ENCODE assay signal across 1 cellular context in genomic region chr16:2520097-2520783, GRCh38.
TF ChIP-seq lines count a peak whose summit lies in the region.

A gene with protein sequence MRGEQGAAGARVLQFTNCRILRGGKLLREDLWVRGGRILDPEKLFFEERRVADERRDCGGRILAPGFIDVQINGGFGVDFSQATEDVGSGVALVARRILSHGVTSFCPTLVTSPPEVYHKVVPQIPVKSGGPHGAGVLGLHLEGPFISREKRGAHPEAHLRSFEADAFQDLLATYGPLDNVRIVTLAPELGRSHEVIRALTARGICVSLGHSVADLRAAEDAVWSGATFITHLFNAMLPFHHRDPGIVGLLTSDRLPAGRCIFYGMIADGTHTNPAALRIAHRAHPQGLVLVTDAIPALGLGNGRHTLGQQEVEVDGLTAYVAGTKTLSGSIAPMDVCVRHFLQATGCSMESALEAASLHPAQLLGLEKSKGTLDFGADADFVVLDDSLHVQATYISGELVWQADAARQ (plus strand): TSS chr16:2520371. CDS start chr16:2520459, 88 bp downstream.

TF ChIP-seq in HepG2, 621 proteins besides CTCF, POLR2A, EP300 and RAD21 (continued from another document and continues in another):
- TF ChIP-seq, protein P1, sequence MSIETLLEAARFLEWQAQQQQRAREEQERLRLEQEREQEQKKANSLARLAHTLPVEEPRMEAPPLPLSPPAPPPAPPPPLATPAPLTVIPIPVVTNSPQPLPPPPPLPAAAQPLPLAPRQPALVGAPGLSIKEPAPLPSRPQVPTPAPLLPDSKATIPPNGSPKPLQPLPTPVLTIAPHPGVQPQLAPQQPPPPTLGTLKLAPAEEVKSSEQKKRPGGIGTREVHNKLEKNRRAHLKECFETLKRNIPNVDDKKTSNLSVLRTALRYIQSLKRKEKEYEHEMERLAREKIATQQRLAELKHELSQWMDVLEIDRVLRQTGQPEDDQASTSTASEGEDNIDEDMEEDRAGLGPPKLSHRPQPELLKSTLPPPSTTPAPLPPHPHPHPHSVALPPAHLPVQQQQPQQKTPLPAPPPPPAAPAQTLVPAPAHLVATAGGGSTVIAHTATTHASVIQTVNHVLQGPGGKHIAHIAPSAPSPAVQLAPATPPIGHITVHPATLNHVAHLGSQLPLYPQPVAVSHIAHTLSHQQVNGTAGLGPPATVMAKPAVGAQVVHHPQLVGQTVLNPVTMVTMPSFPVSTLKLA (IDR thresholded peaks at IDR 0.05) = peak; percentile 94
- peak; percentile 59 for TF ChIP-seq YEATS2 (CRISPR knock-in tag; IDR thresholded peaks at IDR 0.05; ENCODE audit: borderline replicate concordance)
- TF ChIP-seq SRSF4 (IDR thresholded peaks at IDR 0.05; ENCODE audit: low read depth, low read length, poor library complexity, severe bottlenecking) = no peak
- TF ChIP-seq, protein P2, sequence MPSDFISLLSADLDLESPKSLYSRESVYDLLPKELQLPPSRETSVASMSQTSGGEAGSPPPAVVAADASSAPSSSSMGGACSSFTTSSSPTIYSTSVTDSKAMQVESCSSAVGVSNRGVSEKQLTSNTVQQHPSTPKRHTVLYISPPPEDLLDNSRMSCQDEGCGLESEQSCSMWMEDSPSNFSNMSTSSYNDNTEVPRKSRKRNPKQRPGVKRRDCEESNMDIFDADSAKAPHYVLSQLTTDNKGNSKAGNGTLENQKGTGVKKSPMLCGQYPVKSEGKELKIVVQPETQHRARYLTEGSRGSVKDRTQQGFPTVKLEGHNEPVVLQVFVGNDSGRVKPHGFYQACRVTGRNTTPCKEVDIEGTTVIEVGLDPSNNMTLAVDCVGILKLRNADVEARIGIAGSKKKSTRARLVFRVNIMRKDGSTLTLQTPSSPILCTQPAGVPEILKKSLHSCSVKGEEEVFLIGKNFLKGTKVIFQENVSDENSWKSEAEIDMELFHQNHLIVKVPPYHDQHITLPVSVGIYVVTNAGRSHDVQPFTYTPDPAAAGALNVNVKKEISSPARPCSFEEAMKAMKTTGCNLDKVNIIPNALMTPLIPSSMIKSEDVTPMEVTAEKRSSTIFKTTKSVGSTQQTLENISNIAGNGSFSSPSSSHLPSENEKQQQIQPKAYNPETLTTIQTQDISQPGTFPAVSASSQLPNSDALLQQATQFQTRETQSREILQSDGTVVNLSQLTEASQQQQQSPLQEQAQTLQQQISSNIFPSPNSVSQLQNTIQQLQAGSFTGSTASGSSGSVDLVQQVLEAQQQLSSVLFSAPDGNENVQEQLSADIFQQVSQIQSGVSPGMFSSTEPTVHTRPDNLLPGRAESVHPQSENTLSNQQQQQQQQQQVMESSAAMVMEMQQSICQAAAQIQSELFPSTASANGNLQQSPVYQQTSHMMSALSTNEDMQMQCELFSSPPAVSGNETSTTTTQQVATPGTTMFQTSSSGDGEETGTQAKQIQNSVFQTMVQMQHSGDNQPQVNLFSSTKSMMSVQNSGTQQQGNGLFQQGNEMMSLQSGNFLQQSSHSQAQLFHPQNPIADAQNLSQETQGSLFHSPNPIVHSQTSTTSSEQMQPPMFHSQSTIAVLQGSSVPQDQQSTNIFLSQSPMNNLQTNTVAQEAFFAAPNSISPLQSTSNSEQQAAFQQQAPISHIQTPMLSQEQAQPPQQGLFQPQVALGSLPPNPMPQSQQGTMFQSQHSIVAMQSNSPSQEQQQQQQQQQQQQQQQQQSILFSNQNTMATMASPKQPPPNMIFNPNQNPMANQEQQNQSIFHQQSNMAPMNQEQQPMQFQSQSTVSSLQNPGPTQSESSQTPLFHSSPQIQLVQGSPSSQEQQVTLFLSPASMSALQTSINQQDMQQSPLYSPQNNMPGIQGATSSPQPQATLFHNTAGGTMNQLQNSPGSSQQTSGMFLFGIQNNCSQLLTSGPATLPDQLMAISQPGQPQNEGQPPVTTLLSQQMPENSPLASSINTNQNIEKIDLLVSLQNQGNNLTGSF (CRISPR knock-in tag; IDR thresholded peaks at IDR 0.05) = 0 out of 2 replicates have a peak, but pooled peaks have one; percentile 55
- peak; percentile 46; the same call in 1 of the 2 replicates for TF ChIP-seq MXD3 (CRISPR knock-in tag; IDR thresholded peaks at IDR 0.05)
- no peak for TF ChIP-seq ZNF501 (CRISPR knock-in tag; IDR thresholded peaks at IDR 0.05)
- peak; percentile 23 for TF ChIP-seq HNRNPK (IDR thresholded peaks at IDR 0.05; ENCODE audit: low read depth, low read length, poor library complexity, severe bottlenecking)
- no peak for TF ChIP-seq SRY (CRISPR knock-in tag; IDR thresholded peaks at IDR 0.05)
- TF ChIP-seq, protein P3, sequence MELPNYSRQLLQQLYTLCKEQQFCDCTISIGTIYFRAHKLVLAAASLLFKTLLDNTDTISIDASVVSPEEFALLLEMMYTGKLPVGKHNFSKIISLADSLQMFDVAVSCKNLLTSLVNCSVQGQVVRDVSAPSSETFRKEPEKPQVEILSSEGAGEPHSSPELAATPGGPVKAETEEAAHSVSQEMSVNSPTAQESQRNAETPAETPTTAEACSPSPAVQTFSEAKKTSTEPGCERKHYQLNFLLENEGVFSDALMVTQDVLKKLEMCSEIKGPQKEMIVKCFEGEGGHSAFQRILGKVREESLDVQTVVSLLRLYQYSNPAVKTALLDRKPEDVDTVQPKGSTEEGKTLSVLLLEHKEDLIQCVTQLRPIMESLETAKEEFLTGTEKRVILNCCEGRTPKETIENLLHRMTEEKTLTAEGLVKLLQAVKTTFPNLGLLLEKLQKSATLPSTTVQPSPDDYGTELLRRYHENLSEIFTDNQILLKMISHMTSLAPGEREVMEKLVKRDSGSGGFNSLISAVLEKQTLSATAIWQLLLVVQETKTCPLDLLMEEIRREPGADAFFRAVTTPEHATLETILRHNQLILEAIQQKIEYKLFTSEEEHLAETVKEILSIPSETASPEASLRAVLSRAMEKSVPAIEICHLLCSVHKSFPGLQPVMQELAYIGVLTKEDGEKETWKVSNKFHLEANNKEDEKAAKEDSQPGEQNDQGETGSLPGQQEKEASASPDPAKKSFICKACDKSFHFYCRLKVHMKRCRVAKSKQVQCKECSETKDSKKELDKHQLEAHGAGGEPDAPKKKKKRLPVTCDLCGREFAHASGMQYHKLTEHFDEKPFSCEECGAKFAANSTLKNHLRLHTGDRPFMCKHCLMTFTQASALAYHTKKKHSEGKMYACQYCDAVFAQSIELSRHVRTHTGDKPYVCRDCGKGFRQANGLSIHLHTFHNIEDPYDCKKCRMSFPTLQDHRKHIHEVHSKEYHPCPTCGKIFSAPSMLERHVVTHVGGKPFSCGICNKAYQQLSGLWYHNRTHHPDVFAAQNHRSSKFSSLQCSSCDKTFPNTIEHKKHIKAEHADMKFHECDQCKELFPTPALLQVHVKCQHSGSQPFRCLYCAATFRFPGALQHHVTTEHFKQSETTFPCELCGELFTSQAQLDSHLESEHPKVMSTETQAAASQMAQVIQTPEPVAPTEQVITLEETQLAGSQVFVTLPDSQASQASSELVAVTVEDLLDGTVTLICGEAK (IDR thresholded peaks at IDR 0.05) = 0 out of 2 replicates have a peak, but pooled peaks have one; percentile 18
- TF ChIP-seq, protein P3 (CRISPR knock-in tag; IDR thresholded peaks at IDR 0.05) = peak; percentile 94
- TF ChIP-seq MXI1 (IDR thresholded peaks at IDR 0.05; ENCODE audit: borderline replicate concordance, low read depth, low read length) = peak; percentile 71; the same call in 2 of the 3 replicates
- peak; percentile 44; the same call in 1 of the 2 replicates for TF ChIP-seq KDM5A (IDR thresholded peaks at IDR 0.05; ENCODE audit: borderline replicate concordance, low read length)
- peak; percentile 76; the same call in 1 of the 2 replicates for TF ChIP-seq ZNF792 (CRISPR knock-in tag; IDR thresholded peaks at IDR 0.05)
- peak; percentile 77; the same call in 1 of the 2 replicates for TF ChIP-seq NFIC (IDR thresholded peaks at IDR 0.05; ENCODE audit: low read length)
- TF ChIP-seq RXRA (CRISPR knock-in tag; IDR thresholded peaks at IDR 0.05) = 0 out of 2 replicates have a peak, but pooled peaks have one; percentile 6
- TF ChIP-seq MEIS2 (CRISPR knock-in tag; IDR thresholded peaks at IDR 0.05) = peak; percentile 45; the same call in 1 of the 2 replicates
- TF ChIP-seq ATF3 (CRISPR knock-in tag; IDR thresholded peaks at IDR 0.05) = peak; percentile 14; the same call in 1 of the 2 replicates
- no peak for TF ChIP-seq ZNF724P (CRISPR knock-in tag; IDR thresholded peaks at IDR 0.05; ENCODE audit: borderline replicate concordance)
- peak; percentile 75 for TF ChIP-seq ZBTB14 (CRISPR knock-in tag; IDR thresholded peaks at IDR 0.05)
- TF ChIP-seq ZSCAN20 (CRISPR knock-in tag; IDR thresholded peaks at IDR 0.05; ENCODE audit: borderline replicate concordance) = peak; percentile 12; the same call in 1 of the 2 replicates
- peak; percentile 79 for TF ChIP-seq PHF20 (CRISPR knock-in tag; IDR thresholded peaks at IDR 0.05)
- peak; percentile 59; the same call in 1 of the 2 replicates for TF ChIP-seq POGK (CRISPR knock-in tag; conservative IDR thresholded peaks at IDR 0.05)
- TF ChIP-seq MYC (CRISPR knock-in tag; IDR thresholded peaks at IDR 0.05; ENCODE audit: borderline replicate concordance) = peak; percentile 53; the same call in 1 of the 2 replicates
- TF ChIP-seq NKX3-1 (CRISPR knock-in tag; IDR thresholded peaks at IDR 0.05) = 0 out of 2 replicates have a peak, but pooled peaks have one; percentile 23
- peak; percentile 22; the same call in 1 of the 2 replicates for TF ChIP-seq RFXAP (CRISPR knock-in tag; IDR thresholded peaks at IDR 0.05; ENCODE audit: borderline replicate concordance)
- peak; percentile 65; the same call in 1 of the 2 replicates for TF ChIP-seq ZIK1 (CRISPR knock-in tag; IDR thresholded peaks at IDR 0.05; ENCODE audit: borderline replicate concordance, low read depth)
- no peak for TF ChIP-seq ZNF569 (CRISPR knock-in tag; IDR thresholded peaks at IDR 0.05; ENCODE audit: borderline replicate concordance)
- TF ChIP-seq, protein P4, sequence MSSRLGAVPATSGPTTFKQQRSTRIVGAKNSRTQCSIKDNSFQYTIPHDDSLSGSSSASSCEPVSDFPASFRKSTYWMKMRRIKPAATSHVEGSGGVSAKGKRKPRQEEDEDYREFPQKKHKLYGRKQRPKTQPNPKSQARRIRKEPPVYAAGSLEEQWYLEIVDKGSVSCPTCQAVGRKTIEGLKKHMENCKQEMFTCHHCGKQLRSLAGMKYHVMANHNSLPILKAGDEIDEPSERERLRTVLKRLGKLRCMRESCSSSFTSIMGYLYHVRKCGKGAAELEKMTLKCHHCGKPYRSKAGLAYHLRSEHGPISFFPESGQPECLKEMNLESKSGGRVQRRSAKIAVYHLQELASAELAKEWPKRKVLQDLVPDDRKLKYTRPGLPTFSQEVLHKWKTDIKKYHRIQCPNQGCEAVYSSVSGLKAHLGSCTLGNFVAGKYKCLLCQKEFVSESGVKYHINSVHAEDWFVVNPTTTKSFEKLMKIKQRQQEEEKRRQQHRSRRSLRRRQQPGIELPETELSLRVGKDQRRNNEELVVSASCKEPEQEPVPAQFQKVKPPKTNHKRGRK (CRISPR knock-in tag; IDR thresholded peaks at IDR 0.05) = no peak
- TF ChIP-seq ZNF816 (CRISPR knock-in tag; IDR thresholded peaks at IDR 0.05; ENCODE audit: borderline replicate concordance) = no peak
- no peak for TF ChIP-seq ELF3 (CRISPR knock-in tag; IDR thresholded peaks at IDR 0.05)
- peak; percentile 94 for TF ChIP-seq GATAD1 (CRISPR knock-in tag; IDR thresholded peaks at IDR 0.05)
- TF ChIP-seq POLR2AphosphoS5 (IDR thresholded peaks at IDR 0.05; ENCODE audit: low read depth, low read length) = peak; percentile 62
